Comparison of ENCODE assay signal across 16 cellular contexts in the genomic region with DNA sequence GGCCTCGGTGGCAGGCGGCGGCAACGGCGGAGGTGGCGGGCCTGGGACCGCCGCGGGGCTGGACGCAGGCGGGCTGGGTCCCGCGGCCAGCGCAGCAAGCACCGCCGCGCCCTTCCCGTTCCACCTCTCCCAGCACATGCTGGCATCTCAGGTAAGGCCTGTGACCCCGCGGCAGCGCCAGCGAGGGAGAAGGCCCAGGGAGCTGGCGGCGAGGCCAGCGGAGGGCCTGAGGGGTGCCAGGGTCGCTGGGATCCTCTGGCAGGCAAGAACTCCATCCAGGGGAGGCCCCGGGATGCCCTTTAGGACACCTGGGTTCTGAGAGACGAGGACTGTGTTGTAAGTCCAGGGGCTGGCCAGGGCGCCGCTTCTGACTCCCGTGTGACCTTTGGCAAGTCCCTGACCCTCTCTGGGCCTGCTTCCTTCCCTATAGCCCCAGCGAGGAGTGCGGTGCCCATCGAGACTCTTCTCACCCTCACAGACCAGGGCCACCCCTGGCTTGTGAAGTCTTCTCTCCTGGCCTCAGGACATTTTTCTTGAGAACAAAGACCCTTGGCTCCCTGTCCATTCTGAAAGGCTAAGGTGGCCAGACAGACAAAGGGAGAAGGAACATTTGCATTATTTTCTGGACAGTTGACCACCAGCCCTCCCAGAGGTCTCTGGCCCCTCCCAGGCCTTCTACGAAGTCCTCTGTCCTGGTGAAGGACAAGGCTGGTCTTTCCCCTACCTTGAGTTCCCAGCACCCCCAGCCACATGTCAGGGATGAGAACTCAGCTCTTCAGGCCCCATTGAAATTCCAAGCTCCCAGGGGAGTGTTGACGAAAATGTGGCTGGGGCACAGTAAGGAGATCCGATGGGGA. TPM values are rescaled to one million over a fixed set of nuclear protein-coding genes. Genes with fewer than 3 reads are reported as not detected.
DNase-seq lines count a peak whose midpoint lies in the region; ATAC-seq and TF ChIP-seq lines count a peak whose summit lies in the region.
"Had no signal": no experiment of that assay in that cellular context is flagged by ENCODE, and none has a peak within 500 bp of the region (broad histone marks: within the 10 kb centered on the region; RNA-seq: fewer than 3 reads in every experiment).

No MANE protein-coding gene starts in this region.

- H3K4me3 ChIP-seq in mesenchymal stem cell (ENCODE audit: insufficient read depth in 1 of 2, low read depth in 1 of 2, low read length in 2 of 2) (no peak overlapping the region), thoracic aorta (no peak overlapping the region), BE2C (ENCODE audit: low read depth, low read length) (no peak overlapping the region)
- H3K4me3 ChIP-seq: SK-N-MC had no signal

- peak; percentile 0 for DNase-seq in HK-2 (ENCODE audit: unreplicated experiment)
- DNase-seq in mesenchymal stem cell = no peak
- no peak for DNase-seq in thoracic aorta (ENCODE audit: low spot score)
- DNase-seq in BE2C = no peak
- DNase-seq: activated CD4-positive, CD25-positive, alpha-beta regulatory T cell treated with anti-CD3 and anti-CD28 coated beads, Interleukin-2, amount 50 U/mL, for 72 hours; activated naive CD4-positive, alpha-beta T cell; cortex of kidney; foreskin melanocyte; NCI-H1092 had no signal

- H3K27ac ChIP-seq in cingulate gyrus (ENCODE audit: low read depth, low read length) = peak overlapping the region; percentile 54
- H3K27ac ChIP-seq in mesenchymal stem cell (ENCODE audit: low read length, poor library complexity, severe bottlenecking) = no peak overlapping the region
- H3K27ac ChIP-seq in thoracic aorta = peak overlapping the region; percentile 37 to 44
- H3K27ac ChIP-seq: HL-60, SK-N-MC had no signal

- no peak overlapping the region for H2BK120ac ChIP-seq in mesenchymal stem cell (ENCODE audit: low read depth, low read length)

- no peak overlapping the region for H3K23ac ChIP-seq in mesenchymal stem cell (ENCODE audit: low read length in 2 of 2)

- ATAC-seq in thoracic aorta (ENCODE audit: insufficient number of reproducible peaks, low FRiP score, low read depth) = no peak
- no peak for ATAC-seq in GM18498 (IDR thresholded peaks at IDR 0.05; ENCODE audit: unreplicated experiment)
- ATAC-seq in GM18520 (IDR thresholded peaks at IDR 0.05; ENCODE audit: unreplicated experiment) = no peak
- no peak for ATAC-seq in HG03565 (IDR thresholded peaks at IDR 0.05; ENCODE audit: unreplicated experiment)
- ATAC-seq: left lobe of liver had no signal

- H3K9me3 ChIP-seq in mesenchymal stem cell (ENCODE audit: control insufficient read depth, low read length) (no peaks in the 10 kb centered on the region), thoracic aorta (no peaks in the 10 kb centered on the region), BE2C (no peaks in the 10 kb centered on the region)

- no peaks in the 10 kb centered on the region for H3K79me1 ChIP-seq in mesenchymal stem cell (replicated peaks; ENCODE audit: low read length, poor library complexity, severe bottlenecking)

- H3K18ac ChIP-seq in mesenchymal stem cell (ENCODE audit: low read depth in 1 of 2, low read length in 2 of 2) = peak overlapping the region in 1 of 2 experiments; percentile 4

- TF ChIP-seq CTCF in thoracic aorta (IDR thresholded peaks at IDR 0.05) (no peak), BE2C (IDR thresholded peaks at IDR 0.05; ENCODE audit: low read depth, low read length) (no peak)

- H3K27me3 ChIP-seq in mesenchymal stem cell (ENCODE audit: control insufficient read depth in 1 of 2, insufficient read depth in 1 of 2, low read length in 2 of 2) = peaks cover 0 to 83% of the 10 kb centered on the region in 2 experiments
- no peaks in the 10 kb centered on the region for H3K27me3 ChIP-seq in thoracic aorta (replicated peaks; ENCODE audit: insufficient read depth)
- no peaks in the 10 kb centered on the region for H3K27me3 ChIP-seq in BE2C

- WGBS in mesenchymal stem cell = 71% methylated on average over 37 of the region's 37 CpGs

- no peak overlapping the region for H2BK5ac ChIP-seq in mesenchymal stem cell (ENCODE audit: low read depth, low read length, poor library complexity, severe bottlenecking)

- H3K4me2 ChIP-seq in mesenchymal stem cell (ENCODE audit: low read length, poor library complexity, severe bottlenecking) = no peak overlapping the region

- H2BK12ac ChIP-seq in mesenchymal stem cell (ENCODE audit: low read length in 2 of 2) = no peak overlapping the region

- peak overlapping the region in 1 of 2 experiments; percentile 70 for H3K14ac ChIP-seq in mesenchymal stem cell (ENCODE audit: low read length in 2 of 2)

- H4K8ac ChIP-seq in mesenchymal stem cell (ENCODE audit: low read length) = peak overlapping the region; percentile 45

- H3K4me1 ChIP-seq in mesenchymal stem cell (ENCODE audit: control insufficient read depth, insufficient read depth, low read depth, low read length) (peaks cover 33% of the 10 kb centered on the region), thoracic aorta (ENCODE audit: control insufficient read depth in 1 of 2, low read depth in 2 of 2) (peaks cover 18 to 74% of the 10 kb centered on the region in 2 donors), BE2C (peaks cover 12% of the 10 kb centered on the region)

- peak overlapping the region; percentile 21 for H2BK15ac ChIP-seq in mesenchymal stem cell (ENCODE audit: low read depth, poor library complexity, severe bottlenecking)

- no peak overlapping the region for H2AFZ ChIP-seq in mesenchymal stem cell (ENCODE audit: low read depth, low read length)

- no peak overlapping the region for H3K9ac ChIP-seq in mesenchymal stem cell (ENCODE audit: low read length)

- H4K91ac ChIP-seq in mesenchymal stem cell (ENCODE audit: low read length) = no peak overlapping the region

- H3K36me3 ChIP-seq in mesenchymal stem cell (ENCODE audit: control insufficient read depth in 1 of 2, insufficient read depth in 2 of 2, low read depth in 1 of 2, low read length in 2 of 2) (peaks cover 2 to 54% of the 10 kb centered on the region in 2 experiments), thoracic aorta (peaks cover 9% of the 10 kb centered on the region), BE2C (peaks cover 75% of the 10 kb centered on the region)

- no peak overlapping the region for H2AK5ac ChIP-seq in mesenchymal stem cell (ENCODE audit: low read length, severe bottlenecking)

- H3K4ac ChIP-seq in mesenchymal stem cell (ENCODE audit: low read depth in 1 of 2, low read length in 2 of 2) = peak overlapping the region in 1 of 2 experiments; percentile 15

RNA-seq across cellular contexts. Expression of gene TBX2, which starts 6.3 kb away (rescaled TPM):
- polyA plus RNA-seq in mesenchymal stem cell (2013, experiment 1 of 2) = 118 TPM
- 123 TPM for polyA plus RNA-seq in mesenchymal stem cell (2013, experiment 2 of 2)
- total RNA-seq in thoracic aorta = 10 to 100 TPM; 35.2 to 49.5 TPM
- polyA plus RNA-seq in BE2C (2012; ENCODE audit: insufficient read depth, insufficient read length, low read depth) = 107 TPM

RNA-seq across cellular contexts. Expression of gene TBX4, which starts 46.3 kb away (rescaled TPM):
- polyA plus RNA-seq in mesenchymal stem cell (2013, experiment 1 of 2) = not detected
- not detected for polyA plus RNA-seq in mesenchymal stem cell (2013, experiment 2 of 2)
- not detected for total RNA-seq in thoracic aorta
- polyA plus RNA-seq in BE2C (2012; ENCODE audit: insufficient read depth, insufficient read length, low read depth) = 1.6 TPM
- total RNA-seq: left lobe of liver had no signal
